ENCODE assay signal across 8 cellular contexts in genomic region chr16:70737377-70738082, GRCh38. TPM values are rescaled to one million over a fixed set of nuclear protein-coding genes. Genes with fewer than 3 reads are reported as not detected.
DNase-seq lines count a peak whose midpoint lies in the region; ATAC-seq and TF ChIP-seq lines count a peak whose summit lies in the region.

No MANE protein-coding gene starts in this region.

- no peak overlapping the region for H3K4me3 Mint-ChIP-seq in chondrocyte (ENCODE audit: unreplicated experiment)

- TF ChIP-seq EP300 in stomach (IDR thresholded peaks at IDR 0.05), result peak; percentile 34

- no peak for TF ChIP-seq POLR2A in stomach (IDR thresholded peaks at IDR 0.05)

- H3K4me1 Mint-ChIP-seq in chondrocyte (ENCODE audit: low read depth), result peaks cover 66% of the 10 kb centered on the region

- H3K4me3 ChIP-seq in stomach, result no peak overlapping the region

- ATAC-seq in GM18907 (IDR thresholded peaks at IDR 0.05; ENCODE audit: unreplicated experiment) (peak; percentile 91), HG03097 (IDR thresholded peaks at IDR 0.05; ENCODE audit: low FRiP score, unreplicated experiment) (peak; percentile 87)

- H3K27ac ChIP-seq in stomach, result peak overlapping the region; percentile 26 to 90 (median 83)

- H3K36me3 Mint-ChIP-seq in chondrocyte (ENCODE audit: low read depth), result peaks cover 1% of the 10 kb centered on the region

- WGBS in stomach, 5 donors, result 35 to 59% (median 51%) methylated on average over 16 to 21 of the region's 21 CpGs

- intact Hi-C loops in stomach (cut with DNase I; ENCODE audit: low total_unique reads), result no loop called here

- peak; percentile 17 to 33 (median 28) for DNase-seq in activated CD4-positive, CD25-positive, alpha-beta regulatory T cell (lab: John Stamatoyannopoulos, UW)
- no peak for DNase-seq in chondrocyte (ENCODE audit: low spot score)
- peak; percentile 77 for DNase-seq in mucosa of gallbladder (ENCODE audit: low spot score)
- peak; percentile 55 for DNase-seq in stomach
- DNase-seq in GOT3 (lab: John Stamatoyannopoulos, UW), result no peak
- DNase-seq in NCI-H774 (lab: John Stamatoyannopoulos, UW), result no peak

- H3K9me3 Mint-ChIP-seq in chondrocyte (ENCODE audit: low read depth), result no peaks in the 10 kb centered on the region

- peaks cover 35 to 62% (median 44%) of the 10 kb centered on the region in 4 donors for H3K4me1 ChIP-seq in stomach

- H3K27me3 ChIP-seq in stomach, result no peaks in the 10 kb centered on the region

- TF ChIP-seq CTCF in chondrocyte (IDR thresholded peaks at IDR 0.05) (no peak), stomach (IDR thresholded peaks at IDR 0.05) (no peak)

- peaks cover 0 to 29% (median 21%) of the 10 kb centered on the region in 4 donors for H3K36me3 ChIP-seq in stomach

- no peaks in the 10 kb centered on the region for H3K27me3 Mint-ChIP-seq in chondrocyte (ENCODE audit: low read depth)

- peak overlapping the region; percentile 92 for H3K27ac Mint-ChIP-seq in chondrocyte (ENCODE audit: unreplicated experiment)

- no peaks in the 10 kb centered on the region for H3K9me3 ChIP-seq in stomach

RNA-seq across cellular contexts. Expression of gene MTSS2, which starts 51.7 kb away (rescaled TPM):
- total RNA-seq in chondrocyte, result 243 to 296 TPM (median 282 TPM) in 3 replicates
- 113 TPM for total RNA-seq in mucosa of gallbladder
- 10 to 100 TPM in 4 of 5 donors, 1 to 10 TPM in 1; 5.8 to 50.7 (median 17.4) TPM for total RNA-seq in stomach
- polyA plus RNA-seq in stomach, result 10 to 100 TPM; 19.7 to 42.2 (median 33.0) TPM

Comparison
In these comparisons a context has a peak if more than half of its experiments do, and no peak if none do; other contexts are left out.
1. DNase-seq: peak in activated CD4-positive, CD25-positive, alpha-beta regulatory T cell (4 of 4), mucosa of gallbladder (single experiment) and stomach (single experiment); none in chondrocyte (single experiment), GOT3 (single experiment) and NCI-H774 (single experiment).